ENCODE assay signal across 8 cellular contexts in the genomic region with DNA sequence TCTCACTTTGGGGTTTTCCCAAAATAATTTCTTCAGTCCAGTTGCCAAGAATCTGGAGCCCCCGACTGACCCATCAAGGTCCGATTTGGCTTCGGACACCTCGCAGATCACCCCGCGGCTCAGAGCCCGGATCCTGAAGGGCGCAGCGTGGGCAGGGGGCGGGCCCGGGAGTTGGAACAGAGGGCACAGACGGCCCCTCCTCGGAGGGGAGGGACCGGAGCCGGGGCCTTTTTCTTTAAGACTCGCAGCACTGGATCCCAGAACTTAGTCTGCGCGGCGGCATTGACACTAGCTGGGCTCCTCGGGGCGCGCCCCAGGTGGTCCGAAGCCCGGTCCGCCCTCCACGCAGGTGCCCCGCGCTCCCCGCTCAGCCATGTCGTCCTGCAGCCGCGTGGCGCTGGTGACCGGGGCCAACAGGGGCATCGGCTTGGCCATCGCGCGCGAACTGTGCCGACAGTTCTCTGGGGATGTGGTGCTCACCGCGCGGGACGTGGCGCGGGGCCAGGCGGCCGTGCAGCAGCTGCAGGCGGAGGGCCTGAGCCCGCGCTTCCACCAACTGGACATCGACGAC. TPM values are rescaled to one million over a fixed set of nuclear protein-coding genes. Genes with fewer than 3 reads are reported as not detected.
DNase-seq lines count a peak whose midpoint lies in the region; ATAC-seq and TF ChIP-seq lines count a peak whose summit lies in the region.

A gene (plus strand): TSS at position 260 of the 571 bp plus-strand sequence. CDS start 114 bp downstream, at position 374.

- peak within 1 kb of the TSS; percentile 89 for H3K4me3 Mint-ChIP-seq in activated CD8-positive, alpha-beta T cell treated with anti-CD3 and anti-CD28 coated beads for 36 hours
- peak within 1 kb of the TSS; percentile 86 for H3K4me3 Mint-ChIP-seq in stimulated activated naive CD8-positive, alpha-beta T cell treated with anti-CD3 and anti-CD28 coated beads, Interleukin-15, Interleukin-2, amounts not matched to agents 100 ng/mL and 50 ng/mL, for 24 hours

- in situ Hi-C loops in endometrial microvascular endothelial cells (cut with HindIII; ENCODE audit: inconsistent ontology term, low pct_unique_long_range_greater_than_20kb, low sequenced_read_pairs), result no loop called here

- peak within 1 kb of the TSS; percentile 85 for H3K27ac Mint-ChIP-seq in activated CD8-positive, alpha-beta T cell treated with anti-CD3 and anti-CD28 coated beads for 36 hours
- H3K27ac Mint-ChIP-seq in stimulated activated naive CD8-positive, alpha-beta T cell treated with anti-CD3 and anti-CD28 coated beads, Interleukin-15, Interleukin-2, amounts not matched to agents 100 ng/mL and 50 ng/mL, for 24 hours, result peak within 1 kb of the TSS; percentile 68

- ATAC-seq in activated CD8-positive, alpha-beta T cell treated with anti-CD3 and anti-CD28 coated beads for 36 hours, result peak; percentile 54
- ATAC-seq in GM18868 (IDR thresholded peaks at IDR 0.05; ENCODE audit: unreplicated experiment), result no peak

- peaks cover 5% of the 10 kb centered on the region for H3K36me3 Mint-ChIP-seq in activated CD8-positive, alpha-beta T cell treated with anti-CD3 and anti-CD28 coated beads for 36 hours (ENCODE audit: low read depth)
- H3K36me3 Mint-ChIP-seq in stimulated activated naive CD8-positive, alpha-beta T cell treated with anti-CD3 and anti-CD28 coated beads, Interleukin-15, Interleukin-2, amounts not matched to agents 100 ng/mL and 50 ng/mL, for 24 hours (ENCODE audit: low read depth), result no peaks in the 10 kb centered on the region

- H3K27me3 Mint-ChIP-seq in activated CD8-positive, alpha-beta T cell treated with anti-CD3 and anti-CD28 coated beads for 36 hours, result no peaks in the 10 kb centered on the region
- no peaks in the 10 kb centered on the region for H3K27me3 Mint-ChIP-seq in stimulated activated naive CD8-positive, alpha-beta T cell treated with anti-CD3 and anti-CD28 coated beads, Interleukin-15, Interleukin-2, amounts not matched to agents 100 ng/mL and 50 ng/mL, for 24 hours

- POLR2A ChIA-PET in activated CD8-positive, alpha-beta T cell treated with anti-CD3 and anti-CD28 coated beads for 36 hours (lab: Charles Lee), result interaction anchor here (1.0 to 1.8 kb wide), 2 partner anchors 20 to 22 kb away, joined by 3 to 8 read pairs; no protein-coding TSS in a partner anchor

- H3K9me3 Mint-ChIP-seq in activated CD8-positive, alpha-beta T cell treated with anti-CD3 and anti-CD28 coated beads for 36 hours, result no peaks in the 10 kb centered on the region
- H3K9me3 Mint-ChIP-seq in stimulated activated naive CD8-positive, alpha-beta T cell treated with anti-CD3 and anti-CD28 coated beads, Interleukin-15, Interleukin-2, amounts not matched to agents 100 ng/mL and 50 ng/mL, for 24 hours, result no peaks in the 10 kb centered on the region

- no peak for TF ChIP-seq CTCF in activated CD8-positive, alpha-beta T cell treated with anti-CD3 and anti-CD28 coated beads for 36 hours (IDR thresholded peaks at IDR 0.05)

- H3K4me1 Mint-ChIP-seq in activated CD8-positive, alpha-beta T cell treated with anti-CD3 and anti-CD28 coated beads for 36 hours (ENCODE audit: low read depth), result peaks cover 26% of the 10 kb centered on the region
- H3K4me1 Mint-ChIP-seq in stimulated activated naive CD8-positive, alpha-beta T cell treated with anti-CD3 and anti-CD28 coated beads, Interleukin-15, Interleukin-2, amounts not matched to agents 100 ng/mL and 50 ng/mL, for 24 hours (ENCODE audit: low read depth), result peaks cover 31% of the 10 kb centered on the region

- intact Hi-C loops in activated CD8-positive, alpha-beta T cell treated with anti-CD3 and anti-CD28 coated beads for 36 hours (cut with micrococcal nuclease), result no loop called here

- CTCF ChIA-PET in activated CD8-positive, alpha-beta T cell treated with anti-CD3 and anti-CD28 coated beads for 36 hours (lab: Charles Lee), result interaction anchor here (1.2 to 4.6 kb wide), 4 partner anchors 9 to 185 kb away, joined by 3 to 24 read pairs (median 4); a partner anchor contains a TSS

- DNase-seq in COLO829 (ENCODE audit: low spot score) (peak; percentile 74), LHCN-M2 (ENCODE audit: low read depth) (peak; percentile 50), midbrain (lab: John Stamatoyannopoulos, UW) (peak; percentile 33), GF-D8 (lab: John Stamatoyannopoulos, UW) (no peak)
- DNase-seq in activated CD8-positive, alpha-beta T cell treated with anti-CD3 and anti-CD28 coated beads for 36 hours, result peak; percentile 75

RNA-seq across cellular contexts. Expression of the gene that starts here (rescaled TPM):
- total RNA-seq in LHCN-M2 (2014; rRNA removed), result 9.4 and 16.5 TPM in 2 replicates
- 13.4 TPM for polyA plus RNA-seq in LHCN-M2 (2012)
- 10 to 100 TPM; 13.5 to 14.8 TPM for total RNA-seq in activated CD8-positive, alpha-beta T cell treated with anti-CD3 and anti-CD28 coated beads for 36 hours
- 17.3 TPM for total RNA-seq in endometrial microvascular endothelial cells (ENCODE audit: inconsistent ontology term)
